In the genomic region with DNA sequence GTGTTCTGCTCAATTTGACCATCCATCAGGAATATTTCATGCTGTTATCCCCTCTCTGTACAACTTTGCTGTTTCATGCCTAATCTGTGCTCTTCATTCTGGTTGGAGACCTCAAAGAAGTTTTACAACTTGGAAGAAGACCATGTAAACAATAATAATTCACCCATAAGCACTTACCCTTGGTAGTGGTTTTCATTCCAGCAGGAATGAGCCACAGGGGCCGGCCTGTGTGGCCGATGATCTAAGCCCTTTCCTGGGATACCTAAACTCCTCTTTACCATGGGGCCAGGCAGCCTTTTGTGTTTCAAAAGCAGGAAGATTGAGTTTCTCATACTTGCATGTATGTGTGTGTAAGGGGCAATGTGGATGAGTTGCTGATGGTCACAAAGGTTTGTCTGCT, we compare ENCODE assay signal across 20 cellular contexts.
DNase-seq lines count a peak whose midpoint lies in the region; ATAC-seq and TF ChIP-seq lines count a peak whose summit lies in the region.
"Had no signal": no experiment of that assay in that cellular context is flagged by ENCODE, and none has a peak within 500 bp of the region (broad histone marks: within the 10 kb centered on the region; RNA-seq: fewer than 3 reads in every experiment).

No MANE protein-coding gene starts in this region.

- POLR2A ChIA-PET in IMR-90 (lab: Charles Lee; ENCODE audit: unreplicated experiment), result no interaction called here

- H2BK15ac ChIP-seq in IMR-90 (ENCODE audit: low read depth, low read length) (no peak overlapping the region), mesenchymal stem cell (ENCODE audit: low read depth, poor library complexity, severe bottlenecking) (no peak overlapping the region)

- H3K27me3 ChIP-seq in IMR-90 (ENCODE audit: control insufficient read depth, insufficient read depth, low read length) (no peaks in the 10 kb centered on the region), mesenchymal stem cell (ENCODE audit: control insufficient read depth in 1 of 2, insufficient read depth in 1 of 2, low read length in 2 of 2) (no peaks in the 10 kb centered on the region)
- H3K27me3 ChIP-seq: esophagus muscularis mucosa had no signal

- H3K9ac ChIP-seq in IMR-90 (ENCODE audit: low read depth, low read length) (no peak overlapping the region), mesenchymal stem cell (ENCODE audit: low read length) (no peak overlapping the region)

- peak; percentile 62 for DNase-seq in AG10803 (ENCODE audit: low read depth)
- DNase-seq in IMR-90, result peak; percentile 78
- DNase-seq in astrocyte of the spinal cord (ENCODE audit: low read depth, low spot score), result peak; percentile 86
- DNase-seq in mesenchymal stem cell, result peak; percentile 75
- no peak for DNase-seq in KBM-7
- no peak for DNase-seq in KG1 (lab: John Stamatoyannopoulos, UW)
- no peak for DNase-seq in left lobe of liver (ENCODE audit: low spot score)
- no peak for DNase-seq in NAMALWA (ENCODE audit: low spot score)
- DNase-seq: activated CD4-positive, CD25-positive, alpha-beta regulatory T cell; activated naive CD8-positive, alpha-beta T cell treated with anti-CD3 and anti-CD28 coated beads, Interleukin-2, amount 50 U/mL, for 24 hours; COR-L47; Kasumi-1; NCI-H146; NCI-H510A; occipital lobe; SIG-M5; stimulated activated CD4-positive, alpha-beta T cell treated with anti-CD3 and anti-CD28 coated beads, Interleukin-2, amount 100 ng/mL, for 48 hours had no signal

- H3K14ac ChIP-seq in IMR-90 (replicated peaks; ENCODE audit: low read depth, low read length) (no peak overlapping the region; the same call in 1 of the 2 replicates), mesenchymal stem cell (ENCODE audit: low read length in 2 of 2) (no peak overlapping the region)

- TF ChIP-seq CTCF in AG10803 (conservative IDR thresholded peaks at IDR 0.05; ENCODE audit: low read length) (no peak), IMR-90 (conservative IDR thresholded peaks at IDR 0.05; ENCODE audit: low read depth, low read length) (no peak), astrocyte of the spinal cord (IDR thresholded peaks at IDR 0.05; ENCODE audit: low read depth, low read length) (no peak)

- H3K4me1 ChIP-seq in IMR-90 (ENCODE audit: control insufficient read depth, insufficient read depth, low read length), result peaks cover 5% of the 10 kb centered on the region; the same call in 1 of the 2 replicates
- peaks cover 2% of the 10 kb centered on the region for H3K4me1 ChIP-seq in mesenchymal stem cell (ENCODE audit: control insufficient read depth, insufficient read depth, low read depth, low read length)
- H3K4me1 ChIP-seq: esophagus muscularis mucosa had no signal

- no peak for TF ChIP-seq RAD21 in IMR-90 (IDR thresholded peaks at IDR 0.05; ENCODE audit: low read length)

- H3K18ac ChIP-seq in IMR-90 (ENCODE audit: low read depth, low read length), result no peak overlapping the region
- H3K18ac ChIP-seq in mesenchymal stem cell (ENCODE audit: low read depth in 1 of 2, low read length in 2 of 2), result peak overlapping the region in 1 of 2 experiments; percentile 75

- CTCF ChIA-PET in IMR-90 (lab: Yijun Ruan, JAX), result no interaction called here

- H3K27ac ChIP-seq in IMR-90 (ENCODE audit: insufficient read depth, low read length), result no peak overlapping the region
- peak overlapping the region; percentile 71 for H3K27ac ChIP-seq in mesenchymal stem cell (ENCODE audit: low read length, poor library complexity, severe bottlenecking)
- H3K27ac ChIP-seq: esophagus muscularis mucosa had no signal

- H3K9me3 ChIP-seq in IMR-90 (ENCODE audit: control insufficient read depth, insufficient read depth, low read length) (peaks cover 6% of the 10 kb centered on the region), mesenchymal stem cell (ENCODE audit: control insufficient read depth, low read length) (peaks cover 3% of the 10 kb centered on the region)

- H3K36me3 ChIP-seq in IMR-90 (ENCODE audit: control insufficient read depth, insufficient read depth, low read length) (no peaks in the 10 kb centered on the region), mesenchymal stem cell (ENCODE audit: control insufficient read depth in 1 of 2, insufficient read depth in 2 of 2, low read depth in 1 of 2, low read length in 2 of 2) (no peaks in the 10 kb centered on the region)
- H3K36me3 ChIP-seq: esophagus muscularis mucosa had no signal

- no CpG with 5 or more reads among the region's 2 CpGs for WGBS in IMR-90 (ENCODE audit: extremely low coverage in 2 of 2, insufficient read length in 1 of 2), 2 experiments
- 0% methylated on average over 2 of the region's 2 CpGs for WGBS in mesenchymal stem cell

- intact Hi-C loops in IMR-90 (cut with micrococcal nuclease), result loop anchor here (1.0 kb wide), 2 partner anchors 42 to 201 kb away; no protein-coding TSS in a partner anchor

- H2BK120ac ChIP-seq in IMR-90 (ENCODE audit: low read depth, low read length) (no peak overlapping the region; the same call in 1 of the 2 replicates), mesenchymal stem cell (ENCODE audit: low read depth, low read length) (no peak overlapping the region)

- H3K4me2 ChIP-seq in IMR-90 (ENCODE audit: low read depth, low read length) (peak overlapping the region; percentile 37; the same call in 1 of the 2 replicates), mesenchymal stem cell (ENCODE audit: low read length, poor library complexity, severe bottlenecking) (no peak overlapping the region)

- no peak overlapping the region for H2BK5ac ChIP-seq in IMR-90 (ENCODE audit: low read depth, low read length, poor library complexity, severe bottlenecking)
- no peak overlapping the region for H2BK5ac ChIP-seq in mesenchymal stem cell (ENCODE audit: low read depth, low read length, poor library complexity, severe bottlenecking)

- H4K5ac ChIP-seq in IMR-90 (ENCODE audit: low read depth, low read length), result no peak overlapping the region

- H3K9me1 ChIP-seq in IMR-90 (ENCODE audit: insufficient read depth, low read length), result peaks cover 2% of the 10 kb centered on the region; the same call in 1 of the 2 replicates

- in situ Hi-C loops in IMR-90 (cut with MboI; ENCODE audit: low sequenced_read_pairs), result no loop called here
- in situ Hi-C loops in astrocyte of the spinal cord (cut with HindIII; ENCODE audit: low sequenced_read_pairs), result no loop called here
- in situ Hi-C loops in KBM-7 (cut with MboI; ENCODE audit: low pct_unique_long_range_greater_than_20kb, low sequenced_read_pairs), result no loop called here

- H3K79me1 ChIP-seq in IMR-90 (ENCODE audit: low read depth in 1 of 2, low read length in 2 of 2) (no peaks in the 10 kb centered on the region), mesenchymal stem cell (replicated peaks; ENCODE audit: low read length, poor library complexity, severe bottlenecking) (no peaks in the 10 kb centered on the region)

- H4K8ac ChIP-seq in IMR-90 (ENCODE audit: low read depth in 2 of 2, low read length in 2 of 2) (no peak overlapping the region; a peak in 1 of 4 replicates), mesenchymal stem cell (ENCODE audit: low read length) (no peak overlapping the region)

- H3K4me3 ChIP-seq in AG10803 (ENCODE audit: low read length) (no peak overlapping the region), IMR-90 (ENCODE audit: insufficient read depth, low read depth, low read length) (no peak overlapping the region), astrocyte of the spinal cord (ENCODE audit: low read depth, low read length) (no peak overlapping the region), mesenchymal stem cell (ENCODE audit: insufficient read depth in 1 of 2, low read depth in 1 of 2, low read length in 2 of 2) (no peak overlapping the region)
- H3K4me3 ChIP-seq: esophagus muscularis mucosa, GM12878 had no signal

- no TSS peak for BruUV-seq in IMR-90 (replicated peaks; lab: Mats Ljungman, UMichigan)

- no peaks in the 10 kb centered on the region for H4K20me1 ChIP-seq in IMR-90 (ENCODE audit: insufficient read depth, low read length)

- no peak overlapping the region for H3K56ac ChIP-seq in IMR-90 (ENCODE audit: extremely low read depth, insufficient read depth, low read length)

- H3K23ac ChIP-seq in IMR-90 (ENCODE audit: low read depth, low read length) (no peak overlapping the region), mesenchymal stem cell (ENCODE audit: low read length in 2 of 2) (no peak overlapping the region)

- H2AK9ac ChIP-seq in IMR-90 (replicated peaks; ENCODE audit: low read depth, low read length, poor library complexity), result no peak overlapping the region

- no peak overlapping the region for H2BK20ac ChIP-seq in IMR-90 (ENCODE audit: low read depth, low read length)

- no peak for TF ChIP-seq POLR2A in IMR-90 (IDR thresholded peaks at IDR 0.05; ENCODE audit: low read depth, low read length)

- H2AK5ac ChIP-seq in IMR-90 (ENCODE audit: low read depth, low read length), result no peak overlapping the region
- H2AK5ac ChIP-seq in mesenchymal stem cell (ENCODE audit: low read length, severe bottlenecking), result no peak overlapping the region

- no peak overlapping the region for H4K91ac ChIP-seq in IMR-90 (ENCODE audit: insufficient read depth, low read depth, low read length)
- H4K91ac ChIP-seq in mesenchymal stem cell (ENCODE audit: low read length), result no peak overlapping the region

- H2BK12ac ChIP-seq in mesenchymal stem cell (ENCODE audit: low read length in 2 of 2), result no peak overlapping the region

- H3K4ac ChIP-seq in IMR-90 (ENCODE audit: low read depth, low read length) (peak overlapping the region; percentile 46; the same call in 1 of the 2 replicates), mesenchymal stem cell (ENCODE audit: low read depth in 1 of 2, low read length in 2 of 2) (no peak overlapping the region)

- peak overlapping the region; percentile 14 for H2AFZ ChIP-seq in IMR-90 (replicated peaks; ENCODE audit: low read length, poor library complexity)
- peak overlapping the region; percentile 27 for H2AFZ ChIP-seq in mesenchymal stem cell (ENCODE audit: low read depth, low read length)

- dilution Hi-C loops in IMR-90 (cut with HindIII; ENCODE audit: low sequenced_read_pairs, unreplicated experiment), result no loop called here

- ATAC-seq in IMR-90 (ENCODE audit: low read depth), result peak; percentile 95
- no peak for ATAC-seq in left lobe of liver
- ATAC-seq: activated naive CD8-positive, alpha-beta T cell treated with anti-CD3 and anti-CD28 coated beads, Interleukin-2, amount 50 U/mL, for 24 hours; activated T-helper 17 cell treated with anti-CD3 and anti-CD28 coated beads, Interleukin-2, amount 50 U/mL, for 72 hours; GM12878 had no signal

TF ChIP-seq in IMR-90, 13 proteins besides CTCF, POLR2A, EP300 and RAD21 (continues in another document):
- TF ChIP-seq SMC3 (IDR thresholded peaks at IDR 0.05; ENCODE audit: low read depth, low read length), result no peak
- TF ChIP-seq CEBPB (IDR thresholded peaks at IDR 0.05; ENCODE audit: low read depth, low read length), result no peak
- TF ChIP-seq NFE2L2 (IDR thresholded peaks at IDR 0.05; ENCODE audit: low read depth, low read length), result no peak
- no peak for TF ChIP-seq MAZ (IDR thresholded peaks at IDR 0.05; ENCODE audit: borderline replicate concordance, low read depth, low read length)

Comparison
In these comparisons a context has a peak if more than half of its experiments do, and no peak if none do; other contexts are left out.
1. DNase-seq: peak in AG10803 (single experiment), IMR-90 (single experiment), astrocyte of the spinal cord (single experiment) and mesenchymal stem cell (single experiment); none in KBM-7 (single experiment), KG1 (single experiment), left lobe of liver (single experiment) and NAMALWA (single experiment).